In the genomic region with DNA sequence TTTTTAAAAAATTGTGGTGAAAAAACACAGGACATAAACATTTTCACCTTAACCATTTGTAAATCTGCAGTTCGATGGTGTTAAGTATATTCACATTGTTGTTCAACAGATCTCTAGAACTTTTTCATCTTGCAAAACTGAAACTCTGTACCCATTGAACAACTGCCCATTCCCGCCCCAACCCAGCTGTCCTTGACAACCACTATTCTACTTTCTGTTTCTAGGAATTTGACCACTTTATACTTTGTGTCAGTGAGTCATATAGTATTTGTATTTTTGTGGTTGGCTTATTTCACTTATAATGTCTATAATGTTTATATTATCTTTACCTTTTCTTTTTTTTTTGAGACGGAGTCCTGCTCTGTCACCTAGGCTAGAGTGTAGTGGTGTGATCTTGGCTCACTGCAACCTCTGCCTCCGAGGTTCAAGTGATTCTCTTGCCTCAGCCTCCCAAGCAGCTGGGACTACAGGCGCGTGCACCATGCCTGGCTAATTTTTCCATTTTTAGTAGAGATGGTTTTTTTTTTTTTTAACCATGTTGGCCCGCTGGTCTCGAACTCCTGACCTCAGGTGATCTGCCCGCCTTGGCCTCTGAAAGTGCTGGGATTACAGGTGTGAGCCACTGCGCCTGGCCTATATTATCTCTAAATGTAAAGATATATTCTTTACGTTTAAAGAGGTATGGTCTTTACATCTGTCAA, we compare ENCODE assay signal across 1 cellular context.
TF ChIP-seq lines count a peak whose summit lies in the region.

No MANE protein-coding gene starts in this region.

TF ChIP-seq in IMR-90, 13 proteins besides CTCF, POLR2A, EP300 and RAD21:
- peak; percentile 34; the same call in 1 of the 2 replicates for TF ChIP-seq FOS (IDR thresholded peaks at IDR 0.05; ENCODE audit: low read depth, low read length)
TF ChIP-seq in IMR-90: peak in this region for 1; not testable (repeated sequence) for 12.
